ENCODE assay signal across 14 cellular contexts in genomic region chr3:86229086-86229774, GRCh38.
DNase-seq lines count a peak whose midpoint lies in the region; ATAC-seq, FAIRE-seq and TF ChIP-seq lines count a peak whose summit lies in the region.
"Had no signal": no experiment of that assay in that cellular context is flagged by ENCODE, and none has a peak within 500 bp of the region (broad histone marks: within the 10 kb centered on the region; RNA-seq: fewer than 3 reads in every experiment).

No MANE protein-coding gene starts in this region.

- TF ChIP-seq RAD21 in A549 (conservative IDR thresholded peaks at IDR 0.05 in 1 of 2, IDR thresholded peaks at IDR 0.05 in 1 of 2), result no peak

- peak in 1 of 2 experiments; percentile 80 for DNase-seq in A549 (ENCODE audit: low read depth in 1 of 2, low spot score in 1 of 2)
- peak; percentile 41 for DNase-seq in OCI-M1 (lab: John Stamatoyannopoulos, UW)
- peak; percentile 1 for DNase-seq in iris pigment epithelial cell (ENCODE audit: low read depth)
- peak; percentile 61 for DNase-seq in retinal pigment epithelial cell (ENCODE audit: low read depth)
- DNase-seq in suprapubic skin (ENCODE audit: low spot score in 2 of 2), result no peak
- no peak for DNase-seq in SHP77 (lab: John Stamatoyannopoulos, UW)
- DNase-seq: AML-193, GOT3 had no signal

- no peak for FAIRE-seq in A549 (lab: Jason Lieb, UNC)
- FAIRE-seq: GM12878, GM18507 had no signal

- no peaks in the 10 kb centered on the region for H3K36me3 ChIP-seq in suprapubic skin
- H3K36me3 ChIP-seq: BLaER1, HAP-1 had no signal

- H3K4me3 ChIP-seq in A549 (no peak overlapping the region), retinal pigment epithelial cell (ENCODE audit: low read length) (no peak overlapping the region), suprapubic skin (no peak overlapping the region)
- H3K4me3 ChIP-seq: BLaER1, GM12878, HAP-1 had no signal

- POLR2A ChIA-PET in A549 (lab: Yijun Ruan, JAX), result no interaction called here

- no peak for TF ChIP-seq EP300 in A549 (IDR thresholded peaks at IDR 0.05)
- TF ChIP-seq EP300 in suprapubic skin (IDR thresholded peaks at IDR 0.05), result no peak

- peak overlapping the region in 1 of 2 experiments; percentile 40; a peak in 1 of 6 replicates for H3K27ac ChIP-seq in A549
- H3K27ac ChIP-seq in suprapubic skin, result no peak overlapping the region
- H3K27ac ChIP-seq: 22Rv1, BLaER1 had no signal

- CTCF ChIA-PET in A549 (lab: Yijun Ruan, JAX), result interaction anchor here (0.7 kb wide), 1 partner anchor 87 kb away, joined by 3 read pairs; no protein-coding TSS in a partner anchor

- WGBS in A549 (ENCODE audit: missing lambda C conversion rate), result 20% methylated on average over 4 of the region's 4 CpGs
- WGBS in suprapubic skin, result 56% methylated on average over 4 of the region's 4 CpGs

- TF ChIP-seq CTCF in A549 (IDR thresholded peaks at IDR 0.05) (no peak), retinal pigment epithelial cell (conservative IDR thresholded peaks at IDR 0.05; ENCODE audit: low read depth, low read length) (no peak), suprapubic skin (IDR thresholded peaks at IDR 0.05) (no peak)

- H3K4me2 ChIP-seq in A549, result peak overlapping the region; percentile 43
- H3K4me2 ChIP-seq: BLaER1 had no signal

- no peaks in the 10 kb centered on the region for H3K4me1 ChIP-seq in A549
- no peaks in the 10 kb centered on the region for H3K4me1 ChIP-seq in suprapubic skin
- H3K4me1 ChIP-seq: BLaER1, HAP-1 had no signal

- ATAC-seq in A549 (peak; percentile 64 to 88), GM21381 (IDR thresholded peaks at IDR 0.05; ENCODE audit: unreplicated experiment) (no peak)
- ATAC-seq: GM12878 had no signal

- TF ChIP-seq POLR2A in A549 (IDR thresholded peaks at IDR 0.05; ENCODE audit: low read length) (no peak), suprapubic skin (IDR thresholded peaks at IDR 0.05) (no peak)

- H3K27me3 ChIP-seq in suprapubic skin, result no peaks in the 10 kb centered on the region
- H3K27me3 ChIP-seq: BLaER1 had no signal

- H3K9me3 ChIP-seq in A549 (no peaks in the 10 kb centered on the region), suprapubic skin (no peaks in the 10 kb centered on the region)
- H3K9me3 ChIP-seq: BLaER1, HAP-1 had no signal

TF ChIP-seq in A549, 52 proteins besides CTCF, POLR2A, EP300 and RAD21:
- TF ChIP-seq HOXB5 (CRISPR knock-in tag; IDR thresholded peaks at IDR 0.05), result no peak
- TF ChIP-seq ZNF302 (CRISPR knock-in tag; IDR thresholded peaks at IDR 0.05), result no peak
- peak in 1 of 2 experiments; percentile 84; a peak in 2 of 4 replicates for TF ChIP-seq CEBPB (IDR thresholded peaks at IDR 0.05)
- TF ChIP-seq GATA3 (IDR thresholded peaks at IDR 0.05; ENCODE audit: borderline replicate concordance), result peak; percentile 75
- no peak for TF ChIP-seq CBX2 (IDR thresholded peaks at IDR 0.05; ENCODE audit: borderline replicate concordance, low read depth)
- 0 out of 2 replicates have a peak, but pooled peaks have one; percentile 27 for TF ChIP-seq HOXB13 (CRISPR knock-in tag; IDR thresholded peaks at IDR 0.05; ENCODE audit: low read depth)

Comparison
In these comparisons a context has a peak if more than half of its experiments do, and no peak if none do; other contexts are left out.
1. DNase-seq: peak in OCI-M1 (single experiment), iris pigment epithelial cell (single experiment) and retinal pigment epithelial cell (single experiment); none in suprapubic skin (0 of 2) and SHP77 (0 of 2).